8 cellular contexts compared by ENCODE assay signal in genomic region chr3:143847787-143848631, GRCh38. TPM values are rescaled to one million over a fixed set of nuclear protein-coding genes. Genes with fewer than 3 reads are reported as not detected.
A peak's percentile ranks its signal among the peaks of the same experiment; 100 is the strongest.
DNase-seq lines count a peak whose midpoint lies in the region; ATAC-seq and TF ChIP-seq lines count a peak whose summit lies in the region.

TSS of gene SLC9A9 (minus strand) at chr3:143848468. CDS start at chr3:143848322, 146 bp downstream.

- TF ChIP-seq CTCF in AG09309 (IDR thresholded peaks at IDR 0.05; ENCODE audit: control insufficient read depth, insufficient read depth, low read depth, low read length, missing control alignments): no peak

- H3K4me3 ChIP-seq in AG09309 (ENCODE audit: control insufficient read depth, low read depth, low read length): peak within 1 kb of the TSS; percentile 62

- DNase-seq in AG09309 (ENCODE audit: low read depth): peak; percentile 67
- DNase-seq in NCI-H446 treated with DMSO at 0.1 percent for 48 hours (lab: John Stamatoyannopoulos, UW): peak; percentile 24
- DNase-seq in activated CD4-positive, alpha-beta T cell treated with anti-CD3 and anti-CD28 coated beads, Interleukin-2, amount 50 U/mL, for 1 hour: peak; percentile 11
- no peak for DNase-seq in epithelial cell of prostate (ENCODE audit: low read depth, low spot score)
- peak; percentile 84 for DNase-seq in midbrain (lab: John Stamatoyannopoulos, UW)

- peak; percentile 89 for ATAC-seq in GM18511 (IDR thresholded peaks at IDR 0.05; ENCODE audit: unreplicated experiment)
- peak; percentile 90 for ATAC-seq in HG02885 (IDR thresholded peaks at IDR 0.05; ENCODE audit: poor library complexity, unreplicated experiment)

- H3K27ac ChIP-seq in epithelial cell of prostate (peak within 1 kb of the TSS; percentile 39), temporal lobe (ENCODE audit: low read depth, low read length) (peak within 1 kb of the TSS; percentile 23)

RNA-seq across cellular contexts. Expression of gene SLC9A9, which starts in this region (rescaled TPM):
- 3.9 TPM for total RNA-seq in temporal lobe
